ENCODE assay signal across 19 cellular contexts in the genomic region with DNA sequence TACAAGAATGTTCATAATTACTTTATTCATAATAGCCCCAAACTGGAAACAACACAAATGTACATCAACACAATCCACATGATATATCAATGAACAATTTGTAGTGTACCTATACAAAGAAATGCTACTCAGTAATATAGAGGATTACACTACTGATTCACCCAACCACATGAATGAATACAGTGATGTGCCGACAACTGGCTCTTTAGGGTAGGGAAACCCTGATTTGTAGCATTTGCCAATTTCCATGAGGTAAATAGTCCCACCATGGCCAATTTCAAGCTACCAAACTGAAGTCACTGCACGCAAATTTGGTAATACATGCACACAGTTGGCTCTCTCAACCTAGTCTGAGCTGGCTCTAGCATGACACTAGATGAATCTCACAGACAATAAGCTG.
"Had no signal": no experiment of that assay in that cellular context is flagged by ENCODE, and none has a peak within 500 bp of the region (broad histone marks: within the 10 kb centered on the region; RNA-seq: fewer than 3 reads in every experiment).

No MANE protein-coding gene starts in this region.

- H3K4me3 Mint-ChIP-seq: activated B cell treated with CpG ODN at 0.5 μM for 24 hours; activated CD4-positive, alpha-beta T cell treated with anti-CD3 and anti-CD28 coated beads, Interleukin-2, amount 10 ng/mL, durations not matched to agents 24 days and 14 days; stimulated activated naive B cell treated with anti-CD40 and anti-IgM and Interleukin-4, amounts not matched to agents 10 μg/mL and 1 μg/mL and 100 μg/mL, for 72 hours; T-helper 1 cell treated with Interleukin-12 subunit alpha and Interleukin-12 subunit beta and Interleukin-4 antibody, amounts not matched to agents 30 μg/mL and 1 μg/mL, for 36 hours had no signal

- H3K27me3 ChIP-seq: cardiac muscle cell, heart left ventricle, right lobe of liver, spleen, suprapubic skin, upper lobe of left lung had no signal

- H3K9me3 Mint-ChIP-seq: activated B cell treated with CpG ODN at 0.5 μM for 24 hours; activated CD4-positive, alpha-beta T cell treated with anti-CD3 and anti-CD28 coated beads, Interleukin-2, amount 10 ng/mL, durations not matched to agents 24 days and 14 days; natural killer cell; stimulated activated naive B cell treated with anti-CD40 and anti-IgM and Interleukin-4, amounts not matched to agents 10 μg/mL and 1 μg/mL and 100 μg/mL, for 72 hours; T-helper 1 cell treated with Interleukin-12 subunit alpha and Interleukin-12 subunit beta and Interleukin-4 antibody, amounts not matched to agents 30 μg/mL and 1 μg/mL, for 36 hours had no signal

- H3K4me1 ChIP-seq: right lobe of liver had no signal

- H3K27ac ChIP-seq: cardiac muscle cell, heart left ventricle, psoas muscle, right lobe of liver, SK-N-MC, suprapubic skin, upper lobe of left lung had no signal

- H3K4me3 ChIP-seq: cardiac muscle cell, heart left ventricle, lung, mucosa of descending colon, psoas muscle, right lobe of liver, SK-N-MC, spleen, suprapubic skin, upper lobe of left lung had no signal

- H3K9me3 ChIP-seq: heart left ventricle, mucosa of descending colon, psoas muscle, right lobe of liver, spleen, suprapubic skin, upper lobe of left lung had no signal

- H3K27ac Mint-ChIP-seq: activated B cell treated with CpG ODN at 0.5 μM for 24 hours; activated CD4-positive, alpha-beta T cell treated with anti-CD3 and anti-CD28 coated beads, Interleukin-2, amount 10 ng/mL, durations not matched to agents 24 days and 14 days; natural killer cell; stimulated activated naive B cell treated with anti-CD40 and anti-IgM and Interleukin-4, amounts not matched to agents 10 μg/mL and 1 μg/mL and 100 μg/mL, for 72 hours; T-helper 1 cell treated with Interleukin-12 subunit alpha and Interleukin-12 subunit beta and Interleukin-4 antibody, amounts not matched to agents 30 μg/mL and 1 μg/mL, for 36 hours had no signal

- H3K36me3 Mint-ChIP-seq: natural killer cell; stimulated activated naive B cell treated with anti-CD40 and anti-IgM and Interleukin-4, amounts not matched to agents 10 μg/mL and 1 μg/mL and 100 μg/mL, for 72 hours had no signal

- H3K27me3 Mint-ChIP-seq: activated B cell treated with CpG ODN at 0.5 μM for 24 hours; stimulated activated naive B cell treated with anti-CD40 and anti-IgM and Interleukin-4, amounts not matched to agents 10 μg/mL and 1 μg/mL and 100 μg/mL, for 72 hours had no signal

- DNase-seq: activated B cell treated with CpG ODN at 0.5 μM for 24 hours; activated CD4-positive, alpha-beta T cell treated with anti-CD3 and anti-CD28 coated beads, Interleukin-2, amount 10 ng/mL, durations not matched to agents 24 days and 14 days; effector CD4-positive, alpha-beta T cell; heart left ventricle; left colon; mucosa of descending colon; natural killer cell; occipital lobe; psoas muscle; right lobe of liver; spleen; stimulated activated CD4-positive, alpha-beta T cell treated with anti-CD3 and anti-CD28 coated beads, Interleukin-1b, Interleukin-23, amount 100 ng/mL, for 48 hours; stimulated activated naive B cell treated with anti-CD40 and anti-IgM and Interleukin-4, amounts not matched to agents 10 μg/mL and 1 μg/mL and 100 μg/mL, for 72 hours; upper lobe of left lung had no signal

- H3K4me1 Mint-ChIP-seq: natural killer cell had no signal

- H3K36me3 ChIP-seq: cardiac muscle cell, heart left ventricle, right lobe of liver, spleen, suprapubic skin, upper lobe of left lung had no signal

- ATAC-seq: heart left ventricle; left colon; mucosa of descending colon; natural killer cell; psoas muscle; right lobe of liver; stimulated activated naive B cell treated with anti-CD40 and anti-IgM and Interleukin-4, amounts not matched to agents 10 μg/mL and 1 μg/mL and 100 μg/mL, for 72 hours had no signal
